Comparison of ENCODE assay signal across 9 cellular contexts in genomic region chr5:150320048-150320555, GRCh38. TPM values are rescaled to one million over a fixed set of nuclear protein-coding genes. Genes with fewer than 3 reads are reported as not detected.
DNase-seq lines count a peak whose midpoint lies in the region; ATAC-seq, FAIRE-seq and TF ChIP-seq lines count a peak whose summit lies in the region.
"Had no signal": no experiment of that assay in that cellular context is flagged by ENCODE, and none has a peak within 500 bp of the region (broad histone marks: within the 10 kb centered on the region; RNA-seq: fewer than 3 reads in every experiment).

No MANE protein-coding gene starts in this region.

- CTCF ChIA-PET in Calu3 (lab: Charles Lee) = interaction anchor here (0.6 to 2.2 kb wide), 2 partner anchors 17 to 28 kb away, joined by 3 to 7 read pairs; partner anchors contain the start of gene ARSI

- no peaks in the 10 kb centered on the region for H3K9me2 ChIP-seq in GM23338 (ENCODE audit: insufficient read depth)

- no peaks in the 10 kb centered on the region for H3K27me3 ChIP-seq in RWPE2 (ENCODE audit: insufficient read depth, poor library complexity, severe bottlenecking)
- H3K27me3 ChIP-seq in pancreas = no peaks in the 10 kb centered on the region
- H3K27me3 ChIP-seq in GM23338 (ENCODE audit: insufficient read depth) = no peaks in the 10 kb centered on the region

- peaks cover 3% of the 10 kb centered on the region for H3K36me3 Mint-ChIP-seq in Calu3 (ENCODE audit: insufficient read depth, unreplicated experiment)
- no peaks in the 10 kb centered on the region for H3K36me3 Mint-ChIP-seq in GM23338 (ENCODE audit: low read depth)

- H3K9me3 Mint-ChIP-seq in Calu3 (ENCODE audit: low read depth, unreplicated experiment) = peaks cover 6% of the 10 kb centered on the region
- H3K9me3 Mint-ChIP-seq in GM23338 = no peaks in the 10 kb centered on the region

- H3F3A ChIP-seq in GM23338 (replicated peaks; ENCODE audit: low read depth) = no peaks in the 10 kb centered on the region

- ATAC-seq in RWPE2 (ENCODE audit: low read depth) = peak; percentile 34
- ATAC-seq in pancreas = peak; percentile 55 to 90 (median 76)
- no peak for ATAC-seq in GM19324 (IDR thresholded peaks at IDR 0.05; ENCODE audit: low FRiP score, unreplicated experiment)
- ATAC-seq in GM23338 = no peak

- peaks cover 66% of the 10 kb centered on the region for H3K4me1 Mint-ChIP-seq in Calu3 (ENCODE audit: low read depth, unreplicated experiment)
- peaks cover 11% of the 10 kb centered on the region for H3K4me1 Mint-ChIP-seq in GM23338

- no peak overlapping the region for H3K4me3 ChIP-seq in RWPE2 (ENCODE audit: severe bottlenecking)
- no peak overlapping the region for H3K4me3 ChIP-seq in fibroblast of villous mesenchyme (ENCODE audit: low read depth, low read length)
- no peak overlapping the region for H3K4me3 ChIP-seq in pancreas
- no peak overlapping the region for H3K4me3 ChIP-seq in GM23338

- H4K20me1 ChIP-seq in GM23338 (replicated peaks; ENCODE audit: insufficient read depth) = no peaks in the 10 kb centered on the region

- no peaks in the 10 kb centered on the region for H3K36me3 ChIP-seq in RWPE2 (ENCODE audit: low read depth)
- H3K36me3 ChIP-seq in pancreas = no peaks in the 10 kb centered on the region
- H3K36me3 ChIP-seq in GM23338 (ENCODE audit: insufficient read depth) = no peaks in the 10 kb centered on the region

- no peak for TF ChIP-seq CTCF in Calu3 (IDR thresholded peaks at IDR 0.05; ENCODE audit: unreplicated experiment)
- no peak for TF ChIP-seq CTCF in RWPE2 (IDR thresholded peaks at IDR 0.05; ENCODE audit: poor library complexity, severe bottlenecking)
- no peak for TF ChIP-seq CTCF in fibroblast of villous mesenchyme (IDR thresholded peaks at IDR 0.05; ENCODE audit: insufficient read depth, low read depth, low read length)
- no peak for TF ChIP-seq CTCF in pancreas (IDR thresholded peaks at IDR 0.05)
- no peak for TF ChIP-seq CTCF in GM23338 (conservative IDR thresholded peaks at IDR 0.05; ENCODE audit: low read depth in 2 of 2)

- H3K9me3 ChIP-seq in RWPE2 (ENCODE audit: severe bottlenecking) (no peaks in the 10 kb centered on the region), pancreas (no peaks in the 10 kb centered on the region)

- intact Hi-C loops in Calu3 (cut with micrococcal nuclease; ENCODE audit: unreplicated experiment) = no loop called here
- intact Hi-C loops in pancreas (cut with DNase I) = no loop called here

- H3K4me3 Mint-ChIP-seq in Calu3 (ENCODE audit: low read depth, unreplicated experiment) (no peak overlapping the region), GM23338 (no peak overlapping the region)

- H3K27ac ChIP-seq in RWPE2 (ENCODE audit: poor library complexity, severe bottlenecking) = peak overlapping the region; percentile 93
- H3K27ac ChIP-seq in pancreas = no peak overlapping the region
- H3K27ac ChIP-seq in GM23338 (ENCODE audit: low read depth) = no peak overlapping the region

- FAIRE-seq in pancreas (lab: Jason Lieb, UNC) = no peak

- H2AFZ ChIP-seq in GM23338 = no peak overlapping the region

- H3K27me3 Mint-ChIP-seq in Calu3 (ENCODE audit: unreplicated experiment) = no peaks in the 10 kb centered on the region
- H3K27me3 Mint-ChIP-seq in GM23338 (ENCODE audit: insufficient read depth, low read depth, poor library complexity) = peaks cover 9% of the 10 kb centered on the region

- H3K4me1 ChIP-seq in RWPE2 (ENCODE audit: insufficient read depth, poor library complexity, severe bottlenecking) = peaks cover 63% of the 10 kb centered on the region
- H3K4me1 ChIP-seq in pancreas = no peaks in the 10 kb centered on the region
- H3K4me1 ChIP-seq in GM23338 (ENCODE audit: insufficient read depth) = no peaks in the 10 kb centered on the region

- 54 to 62% methylated on average over 2 of the region's 2 CpGs for WGBS in pancreas, 2 donors

- BruUV-seq in Calu3 (replicated peaks; lab: Mats Ljungman, UMichigan) = no TSS peak

- DNase-seq in Calu3 = peak; percentile 70
- DNase-seq in RWPE2 (ENCODE audit: low spot score) = peak; percentile 85
- DNase-seq in fibroblast of villous mesenchyme (ENCODE audit: low read depth) = peak; percentile 98
- peak in 3 of 6 donors; percentile 22 to 51 (median 46) for DNase-seq in pancreas
- DNase-seq in NCI-H1694 treated with DMSO at 0.1 percent for 48 hours (lab: John Stamatoyannopoulos, UW) = no peak
- DNase-seq in GM23338 (ENCODE audit: low spot score) = no peak
- no peak for DNase-seq in NCI-H748 (lab: John Stamatoyannopoulos, UW; ENCODE audit: unreplicated experiment)

- H3K27ac Mint-ChIP-seq in Calu3 (ENCODE audit: unreplicated experiment) (peak overlapping the region; percentile 53), GM23338 (no peak overlapping the region)

- no peaks in the 10 kb centered on the region for H3K79me2 ChIP-seq in GM23338 (replicated peaks; ENCODE audit: insufficient read depth)

- H3K4me2 ChIP-seq in GM23338 = no peak overlapping the region

TF ChIP-seq in GM23338, 12 proteins besides CTCF, POLR2A, EP300 and RAD21 (continues in another document):
- TF ChIP-seq ZNF114 (CRISPR knock-in tag; IDR thresholded peaks at IDR 0.05) (no peak), JUNB (IDR thresholded peaks at IDR 0.05; ENCODE audit: unreplicated experiment) (no peak), CREB1 (CRISPR knock-in tag; IDR thresholded peaks at IDR 0.05; ENCODE audit: low read depth) (no peak), ZNF462 (CRISPR knock-in tag; IDR thresholded peaks at IDR 0.05) (no peak)

RNA-seq across cellular contexts. Expression of gene ARSI, which starts 17.4 kb away (rescaled TPM):
- total RNA-seq in Calu3 (2022) (0.71 and 0.93 TPM in 2 replicates), fibroblast of villous mesenchyme (13.8 and 23.5 TPM in 2 replicates), pancreas (under 1 TPM in 5 of 6 donors, not detected in 1; 0.14 to 0.87 (median 0.24) TPM)
- polyA plus RNA-seq in pancreas (not detected), GM23338 (2016; fragmentation: Nextera tagmentation; extraction: Ambion mirVana) (0.99 and 1.6 TPM in 2 replicates)
- 6.9 and 7.1 TPM in 2 replicates for total RNA-seq in GM23338 (2014; rRNA removed; shearing (Covaris generic))
- total RNA-seq: pulmonary artery endothelial cell had no signal

RNA-seq across cellular contexts. Expression of gene CAMK2A, which starts 30.5 kb away (rescaled TPM):
- total RNA-seq in Calu3 (2022) = not detected in 2 replicates
- 1.3 TPM in 2 replicates for total RNA-seq in fibroblast of villous mesenchyme
- total RNA-seq in pancreas = under 1 TPM in 4 of 6 donors, not detected in 2; 0.03 to 0.19 (median 0.06) TPM
- polyA plus RNA-seq in pancreas = under 1 TPM in 1 of 2 donors, not detected in 1; 0.12 TPM
- total RNA-seq in GM23338 (2014; rRNA removed; shearing (Covaris generic)) = not detected in 2 replicates
- polyA plus RNA-seq in GM23338 (2016; fragmentation: Nextera tagmentation; extraction: Ambion mirVana) = 0.18 TPM in 1 of 2 replicates, not detected in the other
- total RNA-seq: pulmonary artery endothelial cell had no signal

RNA-seq across cellular contexts. Expression of gene TCOF1, which starts 37.4 kb away (rescaled TPM):
- total RNA-seq in Calu3 (2022) (96.1 and 106 TPM in 2 replicates), fibroblast of villous mesenchyme (19.0 and 23.7 TPM in 2 replicates), pancreas (10 to 100 TPM in 5 of 6 donors, 1 to 10 TPM in 1; 8.7 to 19.5 (median 12.8) TPM)
- polyA plus RNA-seq in pancreas (10 to 100 TPM; 15.8 to 19.9 TPM), GM23338 (2016; fragmentation: Nextera tagmentation; extraction: Ambion mirVana) (83.4 and 86.8 TPM in 2 replicates)
- 152 and 165 TPM in 2 replicates for total RNA-seq in GM23338 (2014; rRNA removed; shearing (Covaris generic))

Comparison
In these comparisons a context has a peak if more than half of its experiments do, and no peak if none do; other contexts are left out.
1. DNase-seq: peak in Calu3 (single experiment), RWPE2 (single experiment) and fibroblast of villous mesenchyme (single experiment); none in NCI-H1694 treated with DMSO at 0.1 percent for 48 hours (single experiment), GM23338 (single experiment) and NCI-H748 (single experiment).
2. ATAC-seq: peak in RWPE2 (single experiment) and pancreas (4 of 4); none in GM19324 (single experiment) and GM23338 (single experiment).